In genomic region chr1:44332505-44332904, GRCh38 we compare ENCODE assay signal across 31 cellular contexts.
"Had no signal": no experiment of that assay in that cellular context is flagged by ENCODE, and none has a peak within 500 bp of the region (broad histone marks: within the 10 kb centered on the region; RNA-seq: fewer than 3 reads in every experiment).

No MANE protein-coding gene starts in this region.

- H3K27me3 ChIP-seq: neutrophil, right atrium auricular region, suprapubic skin, transverse colon had no signal

- H3K27ac Mint-ChIP-seq: memory B cell; mesothelial cell of epicardium; natural killer cell treated with Interleukin-12 subunit alpha and Interleukin-12 subunit beta and Interleukin-15 and Interleukin-18, amount 100 ng/mL, for 72 hours; stimulated activated naive CD8-positive, alpha-beta T cell treated with anti-CD3 and anti-CD28 coated beads, Interleukin-15, amount 100 ng/mL, for 72 hours had no signal

- ATAC-seq: effector memory CD8-positive, alpha-beta T cell; left ventricle myocardium superior; lower lobe of right lung; mucosa of descending colon; natural killer cell treated with Interleukin-12 subunit alpha and Interleukin-12 subunit beta and Interleukin-15 and Interleukin-18, amount 100 ng/mL, for 72 hours; sciatic nerve; stimulated activated naive CD8-positive, alpha-beta T cell treated with anti-CD3 and anti-CD28 coated beads, Interleukin-15, amount 100 ng/mL, for 72 hours had no signal

- H3K9me3 Mint-ChIP-seq: central memory CD8-positive, alpha-beta T cell; effector memory CD8-positive, alpha-beta T cell; immature natural killer cell; memory B cell; mesothelial cell of epicardium; naive B cell; natural killer cell treated with Interleukin-12 subunit alpha and Interleukin-12 subunit beta and Interleukin-15 and Interleukin-18, amount 100 ng/mL, for 72 hours; stimulated activated naive CD8-positive, alpha-beta T cell treated with anti-CD3 and anti-CD28 coated beads, Interleukin-15, amount 100 ng/mL, for 72 hours had no signal

- H3K4me3 ChIP-seq: coronary artery, esophagus squamous epithelium, lower lobe of right lung, mucosa of descending colon, prostate gland, right atrium auricular region, smooth muscle cell, suprapubic skin, transverse colon had no signal

- H3K4me3 Mint-ChIP-seq: central memory CD8-positive, alpha-beta T cell; effector memory CD8-positive, alpha-beta T cell; immature natural killer cell; memory B cell; mesothelial cell of epicardium; naive B cell; natural killer cell treated with Interleukin-12 subunit alpha and Interleukin-12 subunit beta and Interleukin-15 and Interleukin-18, amount 100 ng/mL, for 72 hours; stimulated activated naive CD8-positive, alpha-beta T cell treated with anti-CD3 and anti-CD28 coated beads, Interleukin-15, amount 100 ng/mL, for 72 hours had no signal

- H3K27me3 Mint-ChIP-seq: central memory CD8-positive, alpha-beta T cell; effector memory CD8-positive, alpha-beta T cell; memory B cell; naive B cell; natural killer cell treated with Interleukin-12 subunit alpha and Interleukin-12 subunit beta and Interleukin-15 and Interleukin-18, amount 100 ng/mL, for 72 hours; stimulated activated naive CD8-positive, alpha-beta T cell treated with anti-CD3 and anti-CD28 coated beads, Interleukin-15, amount 100 ng/mL, for 72 hours had no signal

- H3K36me3 ChIP-seq: prostate gland had no signal

- H3K27ac ChIP-seq: coronary artery, esophagus squamous epithelium, lower lobe of right lung, neutrophil, parathyroid adenoma, prostate gland, right atrium auricular region, suprapubic skin, transverse colon had no signal

- H3K4me1 Mint-ChIP-seq: immature natural killer cell had no signal

- DNase-seq: dermis blood vessel endothelial cell; effector memory CD8-positive, alpha-beta T cell; erythroblast; esophagus squamous epithelium; hypothalamus; immature natural killer cell; islet precursor cell; kidney glomerular epithelial cell; left ventricle myocardium superior; lower lobe of right lung; mucosa of descending colon; naive B cell; stimulated activated CD4-positive, alpha-beta T cell treated with anti-CD3 and anti-CD28 coated beads, Interleukin-12 subunit alpha, Interleukin-12 subunit beta, amount 100 ng/mL, for 4 hours; stimulated activated CD4-positive, alpha-beta T cell treated with anti-CD3 and anti-CD28 coated beads, Interleukin-1b, Interleukin-23, amount 100 ng/mL, for 48 hours; stimulated activated CD4-positive, alpha-beta T cell treated with anti-CD3 and anti-CD28 coated beads, Interleukin-4, amount 100 ng/mL, for 1 hour; stimulated activated CD8-positive, alpha-beta memory T cell treated with anti-CD3 and anti-CD28 coated beads, Interleukin-4, amount 100 ng/mL, for 48 hours; stimulated activated naive CD4-positive, alpha-beta T cell; stimulated activated naive CD8-positive, alpha-beta T cell treated with anti-CD3 and anti-CD28 coated beads, Interleukin-15, amount 100 ng/mL, for 72 hours; transverse colon had no signal

- H3K9me3 ChIP-seq: esophagus squamous epithelium, lower lobe of right lung, mucosa of descending colon, neutrophil, prostate gland, right atrium auricular region, suprapubic skin, transverse colon had no signal
